1 cellular context compared by ENCODE assay signal in the genomic region with DNA sequence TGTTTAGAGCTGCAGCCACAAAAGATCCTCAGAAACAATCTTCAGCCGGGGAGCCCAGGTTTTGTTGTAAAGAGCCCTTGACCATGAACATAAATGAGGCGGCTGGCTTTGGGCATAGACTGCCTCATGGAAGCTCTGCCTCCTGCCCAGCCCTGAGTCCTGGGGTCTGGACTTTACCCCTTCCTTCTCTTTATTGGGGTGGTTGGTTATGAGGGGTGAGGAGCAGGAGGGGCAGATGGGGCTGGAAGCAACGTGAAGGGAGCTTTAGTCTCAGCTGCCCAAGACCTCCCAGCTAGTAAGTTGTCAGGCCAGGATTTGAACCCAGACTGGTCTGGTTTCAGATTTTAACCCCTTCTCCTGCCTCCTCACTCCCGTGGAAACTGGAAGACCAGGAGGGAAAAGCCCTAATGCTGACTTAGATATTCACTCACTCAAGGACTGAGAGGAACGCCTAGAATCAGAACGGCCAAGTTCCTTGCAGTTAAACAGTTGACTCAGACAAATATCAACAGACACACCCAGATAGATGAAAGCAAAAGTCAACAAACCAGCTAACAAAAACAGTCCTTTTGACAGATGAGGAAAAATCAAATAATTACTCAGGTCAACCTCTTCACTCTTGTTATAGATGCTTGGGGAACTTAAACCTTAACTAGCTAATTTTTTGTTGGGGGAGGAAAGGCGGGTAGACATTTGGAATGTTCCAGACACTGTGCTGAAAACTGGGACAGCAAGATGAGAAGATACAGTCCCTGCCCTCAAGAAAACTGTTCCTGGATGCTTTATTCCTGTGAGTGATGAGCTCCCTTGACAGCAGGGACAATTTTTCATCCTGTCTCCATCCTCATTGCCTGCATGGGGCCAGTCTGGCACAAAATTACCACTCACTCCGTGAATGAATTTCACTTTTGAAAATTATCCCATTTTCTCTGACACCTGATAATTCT.
TF ChIP-seq lines count a peak whose summit lies in the region.

No MANE protein-coding gene starts in this region.

TF ChIP-seq in H1, 55 proteins besides CTCF, POLR2A, EP300 and RAD21:
- no peak for TF ChIP-seq CEBPB (IDR thresholded peaks at IDR 0.05; ENCODE audit: low read depth, low read length)
